28 cellular contexts compared by ENCODE assay signal in genomic region chr1:41153750-41154274, GRCh38.
DNase-seq lines count a peak whose midpoint lies in the region; ATAC-seq and TF ChIP-seq lines count a peak whose summit lies in the region.
"Had no signal": no experiment of that assay in that cellular context is flagged by ENCODE, and none has a peak within 500 bp of the region (broad histone marks: within the 10 kb centered on the region; RNA-seq: fewer than 3 reads in every experiment).

No MANE protein-coding gene starts in this region.

- H3K9me3 ChIP-seq in ascending aorta = no peaks in the 10 kb centered on the region
- no peaks in the 10 kb centered on the region for H3K9me3 ChIP-seq in lower lobe of right lung
- no peaks in the 10 kb centered on the region for H3K9me3 ChIP-seq in tibial artery
- H3K9me3 ChIP-seq: adrenal gland, ovary had no signal

- H3K4me1 ChIP-seq in ascending aorta = peaks cover 3 to 16% of the 10 kb centered on the region in 2 donors
- H3K4me1 ChIP-seq in lower lobe of right lung = peaks cover 5% of the 10 kb centered on the region
- peaks cover 0 to 28% (median 13%) of the 10 kb centered on the region in 4 donors for H3K4me1 ChIP-seq in tibial artery

- DNase-seq in DMS79 treated with DMSO at 0.1 percent for 48 hours (lab: John Stamatoyannopoulos, UW) (peak; percentile 11), DMS79 (lab: John Stamatoyannopoulos, UW) (no peak), ascending aorta (ENCODE audit: low spot score in 2 of 2) (no peak), lower lobe of right lung (no peak), tibial artery (no peak), HPDE6-E6E7 (ENCODE audit: extremely low spot score) (no peak), GM19240 (ENCODE audit: insufficient read length, low spot score) (no peak), posterior vena cava (ENCODE audit: low spot score) (no peak)
- DNase-seq: 8988T; activated CD4-positive, alpha-beta memory T cell treated with anti-CD3 and anti-CD28 coated beads for 36 hours; activated CD8-positive, alpha-beta memory T cell treated with anti-CD3 and anti-CD28 coated beads, Interleukin-2, amount 50 U/mL, for 4 hours; activated naive CD4-positive, alpha-beta T cell treated with anti-CD3 and anti-CD28 coated beads for 36 hours; adrenal gland; CD4-positive, alpha-beta T cell; left ventricle myocardium superior; NCI-H1092; NCI-H187 treated with DMSO at 0.1 percent for 48 hours; nephron progenitor cell; ovary; retina; RPMI8226; stimulated activated CD4-positive, alpha-beta T cell treated with anti-CD3 and anti-CD28 coated beads, Interleukin-4, amount 100 ng/mL, for 24 hours; substantia nigra had no signal

- no peak overlapping the region for H3K4me3 ChIP-seq in ascending aorta
- H3K4me3 ChIP-seq in lower lobe of right lung = no peak overlapping the region
- H3K4me3 ChIP-seq in tibial artery = no peak overlapping the region
- H3K4me3 ChIP-seq: adrenal gland, coronary artery, ovary, SK-N-MC had no signal

- TF ChIP-seq CTCF in ascending aorta (IDR thresholded peaks at IDR 0.05) = no peak
- no peak for TF ChIP-seq CTCF in lower lobe of right lung (IDR thresholded peaks at IDR 0.05)
- no peak for TF ChIP-seq CTCF in tibial artery (IDR thresholded peaks at IDR 0.05)

- H3K36me3 ChIP-seq in ascending aorta (peaks cover 0 to 21% of the 10 kb centered on the region in 2 donors), lower lobe of right lung (peaks cover 13% of the 10 kb centered on the region), tibial artery (peaks cover 12 to 15% (median 15%) of the 10 kb centered on the region in 3 donors)
- H3K36me3 ChIP-seq: adrenal gland, ovary had no signal

- intact Hi-C loops in ascending aorta (cut with DNase I) (loop anchor here (2.0 to 10.0 kb wide), 5 partner anchors 45 to 281 kb away; no protein-coding TSS in a partner anchor), lower lobe of right lung (cut with DNase I) (no loop called here), tibial artery (cut with DNase I; ENCODE audit: low total_unique reads) (no loop called here), posterior vena cava (cut with DNase I) (no loop called here)

- peak; percentile 75 to 82 for ATAC-seq in lower lobe of right lung
- ATAC-seq: activated CD4-positive, CD25-positive, alpha-beta regulatory T cell treated with anti-CD3 and anti-CD28 coated beads, Interleukin-2, amount 50 U/mL, for 24 hours; esophagus mucosa; stimulated activated effector memory CD8-positive, alpha-beta T cell treated with anti-CD3 and anti-CD28 coated beads, Interleukin-12 subunit alpha, Interleukin-12 subunit beta, amount 100 ng/mL, for 72 hours had no signal

- H3K27me3 ChIP-seq in ascending aorta (no peaks in the 10 kb centered on the region), lower lobe of right lung (ENCODE audit: low read depth) (no peaks in the 10 kb centered on the region), tibial artery (no peaks in the 10 kb centered on the region)
- H3K27me3 ChIP-seq: adrenal gland, ovary had no signal

- H3K27ac ChIP-seq in ascending aorta = peak overlapping the region; percentile 78 to 79
- no peak overlapping the region for H3K27ac ChIP-seq in lower lobe of right lung
- peak overlapping the region; percentile 69 to 72 for H3K27ac ChIP-seq in tibial artery
- H3K27ac ChIP-seq: ovary, SK-N-MC had no signal
